ENCODE assay signal across 18 cellular contexts in genomic region chr12:15013634-15014169, GRCh38. TPM values are rescaled to one million over a fixed set of nuclear protein-coding genes. Genes with fewer than 3 reads are reported as not detected.
"Had no signal": no experiment of that assay in that cellular context is flagged by ENCODE, and none has a peak within 500 bp of the region (broad histone marks: within the 10 kb centered on the region; RNA-seq: fewer than 3 reads in every experiment).

No MANE protein-coding gene starts in this region.

- H3K9me3 ChIP-seq: body of pancreas, gastrocnemius medialis, pancreas, transverse colon had no signal

- H3K9me3 Mint-ChIP-seq: activated naive CD4-positive, alpha-beta T cell treated with anti-CD3 and anti-CD28 coated beads for 36 hours; central memory CD8-positive, alpha-beta T cell; effector memory CD8-positive, alpha-beta T cell; neural progenitor cell had no signal

- H3K4me3 ChIP-seq: body of pancreas, gastrocnemius medialis, neural progenitor cell, pancreas, transverse colon had no signal

- H3K27ac Mint-ChIP-seq: activated naive CD4-positive, alpha-beta T cell treated with anti-CD3 and anti-CD28 coated beads for 36 hours; effector memory CD8-positive, alpha-beta T cell; neural progenitor cell had no signal

- H3K4me2 ChIP-seq: neural progenitor cell had no signal

- FAIRE-seq: keratinocyte, pancreas had no signal

- H3K4me1 ChIP-seq: gastrocnemius medialis, neural progenitor cell, pancreas, transverse colon had no signal

- H3K9ac ChIP-seq: neural progenitor cell had no signal

- H3K27ac ChIP-seq: epithelial cell of prostate, gastrocnemius medialis, neural progenitor cell, pancreas, transverse colon had no signal

- H3K27me3 ChIP-seq: body of pancreas, gastrocnemius medialis, neural progenitor cell, pancreas, transverse colon had no signal

- H3K36me3 ChIP-seq: gastrocnemius medialis, neural progenitor cell, pancreas, transverse colon had no signal

- DNase-seq: activated CD4-positive, alpha-beta T cell treated with anti-CD3 and anti-CD28 coated beads, Interleukin-2, amount 50 U/mL, for 48 hours; activated CD8-positive, alpha-beta memory T cell treated with anti-CD3 and anti-CD28 coated beads, Interleukin-2, amount 50 U/mL, for 4 hours; activated naive CD4-positive, alpha-beta T cell treated with anti-CD3 and anti-CD28 coated beads for 36 hours; body of pancreas; effector memory CD8-positive, alpha-beta T cell; gastrocnemius medialis; pancreas; retina; stimulated activated CD4-positive, alpha-beta T cell treated with anti-CD3 and anti-CD28 coated beads, Interleukin-15, amount 100 ng/mL, for 24 hours; stimulated activated CD4-positive, alpha-beta T cell treated with anti-CD3 and anti-CD28 coated beads, Interleukin-4, amount 100 ng/mL, for 24 hours; transverse colon had no signal

- H2AFZ ChIP-seq: neural progenitor cell had no signal

- H3K4me1 Mint-ChIP-seq: central memory CD8-positive, alpha-beta T cell; neural progenitor cell had no signal

- ATAC-seq: body of pancreas; effector memory CD8-positive, alpha-beta T cell; gastrocnemius medialis; pancreas had no signal

- H3K4me3 Mint-ChIP-seq: activated naive CD4-positive, alpha-beta T cell treated with anti-CD3 and anti-CD28 coated beads for 36 hours; central memory CD8-positive, alpha-beta T cell; effector memory CD8-positive, alpha-beta T cell; neural progenitor cell had no signal

RNA-seq across cellular contexts. Expression of gene PDE6H, which starts 40.9 kb away (rescaled TPM):
- total RNA-seq: activated naive CD4-positive, alpha-beta T cell treated with anti-CD3 and anti-CD28 coated beads for 36 hours; body of pancreas; gastrocnemius medialis; liver; pancreas; subcutaneous adipose tissue; T-helper 2 cell treated with Interferon-gamma antibody and Interleukin-4, amounts not matched to agents 100 ng/mL and 5 ng/mL, for 36 hours; transverse colon had no signal
- polyA plus RNA-seq: keratinocyte, liver, pancreas had no signal
